In genomic region chr19:19900574-19901444, GRCh38 we compare ENCODE assay signal across 8 cellular contexts. TPM values are rescaled to one million over a fixed set of nuclear protein-coding genes. Genes with fewer than 3 reads are reported as not detected.
A peak's percentile ranks its signal among the peaks of the same experiment; 100 is the strongest.
DNase-seq lines count a peak whose midpoint lies in the region; ATAC-seq and TF ChIP-seq lines count a peak whose summit lies in the region.

Gene ZNF93, plus strand, starts transcription at chr19:19900946. Its CDS starts 143 bp downstream, at chr19:19901089.

- H3K27ac ChIP-seq in SK-N-SH (ENCODE audit: low read depth in 2 of 2, low read length in 1 of 2) (peak within 1 kb of the TSS; percentile 80 to 86), temporal lobe (ENCODE audit: low read depth, low read length) (no peak within 1 kb of the TSS)

- 0 out of 2 replicates have a peak, but pooled peaks cover 3% of the 10 kb centered on the region for H3F3A ChIP-seq in Loucy (ENCODE audit: low read depth)
- H3F3A ChIP-seq in SK-N-SH (replicated peaks; ENCODE audit: insufficient read depth) = peaks cover 20% of the 10 kb centered on the region

- H3K4me3 ChIP-seq in Loucy (ENCODE audit: low read length, poor library complexity, severe bottlenecking) (peak within 1 kb of the TSS; percentile 88), SK-N-SH (ENCODE audit: low read depth in 2 of 2, low read length in 1 of 2) (peak within 1 kb of the TSS; percentile 61 to 90)

- H3K4me2 ChIP-seq in Loucy (ENCODE audit: low read depth, low read length, poor library complexity, severe bottlenecking) = peak within 1 kb of the TSS; percentile 91
- peak within 1 kb of the TSS; percentile 83 for H3K4me2 ChIP-seq in SK-N-SH

- peaks cover 74% of the 10 kb centered on the region for H3K36me3 Mint-ChIP-seq in activated naive CD8-positive, alpha-beta T cell treated with anti-CD3 and anti-CD28 coated beads, Interleukin-2, amount 10 ng/mL, durations not matched to agents 7 days and 5 days
- peaks cover 33% of the 10 kb centered on the region for H3K36me3 Mint-ChIP-seq in glutamatergic neuron (ENCODE audit: unreplicated experiment)

- TF ChIP-seq CTCF in Loucy (conservative IDR thresholded peaks at IDR 0.05; ENCODE audit: low read length) = no peak
- no peak for TF ChIP-seq CTCF in SK-N-SH (IDR thresholded peaks at IDR 0.05)
- TF ChIP-seq CTCF in glutamatergic neuron (IDR thresholded peaks at IDR 0.05; ENCODE audit: partially characterized antibody, unreplicated experiment) = no peak
- no peak for TF ChIP-seq CTCF in omental fat pad (IDR thresholded peaks at IDR 0.05)

- H2AFZ ChIP-seq in Loucy (ENCODE audit: low read length) (peak within 1 kb of the TSS; percentile 76), SK-N-SH (ENCODE audit: low read depth) (peak within 1 kb of the TSS; percentile 94)

- H3K4me1 ChIP-seq in Loucy (ENCODE audit: insufficient read depth, low read length, poor library complexity, severe bottlenecking) (peaks cover 40% of the 10 kb centered on the region), SK-N-SH (ENCODE audit: control insufficient read depth in 1 of 2, insufficient read depth in 2 of 2, low read depth in 1 of 2, low read length in 1 of 2) (no peaks in the 10 kb centered on the region; a peak in 1 of 4 replicates)

- H3K27ac Mint-ChIP-seq in activated naive CD8-positive, alpha-beta T cell treated with anti-CD3 and anti-CD28 coated beads, Interleukin-2, amount 10 ng/mL, durations not matched to agents 7 days and 5 days = peak within 1 kb of the TSS; percentile 93
- peak within 1 kb of the TSS; percentile 100 for H3K27ac Mint-ChIP-seq in glutamatergic neuron (ENCODE audit: unreplicated experiment)

- H3K79me2 ChIP-seq in Loucy (ENCODE audit: insufficient read depth, low read length) = peaks cover 50% of the 10 kb centered on the region
- peaks cover 42% of the 10 kb centered on the region for H3K79me2 ChIP-seq in SK-N-SH (ENCODE audit: insufficient read depth)

- H3K4me1 Mint-ChIP-seq in activated naive CD8-positive, alpha-beta T cell treated with anti-CD3 and anti-CD28 coated beads, Interleukin-2, amount 10 ng/mL, durations not matched to agents 7 days and 5 days = peaks cover 25% of the 10 kb centered on the region
- H3K4me1 Mint-ChIP-seq in glutamatergic neuron (ENCODE audit: low read depth, unreplicated experiment) = peaks cover 31% of the 10 kb centered on the region

- CTCF ChIA-PET in SK-N-SH (lab: Yijun Ruan, JAX) = interaction anchor here (0.6 kb wide), 1 partner anchor 328 kb away, joined by 3 read pairs; no protein-coding TSS in a partner anchor

- H3K9me2 ChIP-seq in Loucy (replicated peaks; ENCODE audit: low read depth, low read length) (no peaks in the 10 kb centered on the region), SK-N-SH (no peaks in the 10 kb centered on the region)

- H3K27me3 ChIP-seq in Loucy (ENCODE audit: insufficient read depth, low read length, poor library complexity, severe bottlenecking) = no peaks in the 10 kb centered on the region
- H3K27me3 ChIP-seq in SK-N-SH (ENCODE audit: insufficient read depth) = no peaks in the 10 kb centered on the region

- H3K4me3 Mint-ChIP-seq in activated naive CD8-positive, alpha-beta T cell treated with anti-CD3 and anti-CD28 coated beads, Interleukin-2, amount 10 ng/mL, durations not matched to agents 7 days and 5 days = peak within 1 kb of the TSS; percentile 93
- peak within 1 kb of the TSS; percentile 98 for H3K4me3 Mint-ChIP-seq in glutamatergic neuron (ENCODE audit: unreplicated experiment)

- 1% methylated on average over 30 of the region's 38 CpGs for WGBS in SK-N-SH (ENCODE audit: low lambda C conversion rate)

- DNase-seq in DMS79 (lab: John Stamatoyannopoulos, UW) (peak; percentile 98), SK-N-SH (peak; percentile 84), glutamatergic neuron (peak; percentile 92), omental fat pad (ENCODE audit: low spot score) (peak; percentile 93)
- peak; percentile 83 for DNase-seq in activated naive CD8-positive, alpha-beta T cell treated with anti-CD3 and anti-CD28 coated beads, Interleukin-2, amount 10 ng/mL, durations not matched to agents 7 days and 5 days

- peaks cover 39% of the 10 kb centered on the region for H4K20me1 ChIP-seq in Loucy (ENCODE audit: insufficient read depth, low read length, poor library complexity, severe bottlenecking)
- no peaks in the 10 kb centered on the region for H4K20me1 ChIP-seq in SK-N-SH (ENCODE audit: insufficient read depth)

- no peaks in the 10 kb centered on the region for H3K27me3 Mint-ChIP-seq in activated naive CD8-positive, alpha-beta T cell treated with anti-CD3 and anti-CD28 coated beads, Interleukin-2, amount 10 ng/mL, durations not matched to agents 7 days and 5 days
- peaks cover 17% of the 10 kb centered on the region for H3K27me3 Mint-ChIP-seq in glutamatergic neuron (ENCODE audit: unreplicated experiment)

- POLR2A ChIA-PET in SK-N-SH (lab: Yijun Ruan, JAX) = interaction anchor here (1.1 to 2.4 kb wide), 5 partner anchors 11 to 665 kb away, joined by 3 to 29 read pairs (median 6); partner anchors contain the start of genes ZNF253, ZNF506 and ZNF737
- POLR2A ChIA-PET in activated naive CD8-positive, alpha-beta T cell treated with anti-CD3 and anti-CD28 coated beads, Interleukin-2, amount 10 ng/mL, durations not matched to agents 7 days and 5 days (lab: Charles Lee) = interaction anchor here (0.9 to 4.1 kb wide), 24 partner anchors 11 to 761 kb away, joined by 3 to 62 read pairs (median 4); partner anchors contain the start of genes ATP13A1, ZNF101, ZNF14 and ZNF253

- no peak for TF ChIP-seq EP300 in SK-N-SH (IDR thresholded peaks at IDR 0.05; ENCODE audit: borderline replicate concordance in 1 of 2, low read depth in 1 of 2, low read length in 1 of 2)

- H3K9me3 ChIP-seq in Loucy (ENCODE audit: insufficient read depth, low read depth, low read length) (no peaks in the 10 kb centered on the region), SK-N-SH (peaks cover 3% of the 10 kb centered on the region; the same call in 1 of the 2 replicates)

- no peak for TF ChIP-seq RAD21 in SK-N-SH (IDR thresholded peaks at IDR 0.05; ENCODE audit: low read length)

- H3K9ac ChIP-seq in Loucy (ENCODE audit: low read depth, low read length, poor library complexity, severe bottlenecking) (peak within 1 kb of the TSS; percentile 91), SK-N-SH (peak within 1 kb of the TSS; percentile 85)

- no peaks in the 10 kb centered on the region for H3K36me3 ChIP-seq in Loucy (ENCODE audit: insufficient read depth, low read length)
- H3K36me3 ChIP-seq in SK-N-SH (replicated peaks in 1 of 2; ENCODE audit: control insufficient read depth in 1 of 2, insufficient read depth in 2 of 2, low read length in 1 of 2) = peaks cover 0 to 11% of the 10 kb centered on the region in 2 experiments

- ATAC-seq in GM21786 (IDR thresholded peaks at IDR 0.05; ENCODE audit: unreplicated experiment) (peak; percentile 96), omental fat pad (ENCODE audit: low FRiP score) (peak; percentile 97)
- ATAC-seq in activated naive CD8-positive, alpha-beta T cell treated with anti-CD3 and anti-CD28 coated beads, Interleukin-2, amount 10 ng/mL, durations not matched to agents 7 days and 5 days (ENCODE audit: low read depth) = peak; percentile 96

- H3K9me3 Mint-ChIP-seq in activated naive CD8-positive, alpha-beta T cell treated with anti-CD3 and anti-CD28 coated beads, Interleukin-2, amount 10 ng/mL, durations not matched to agents 7 days and 5 days = peaks cover 48% of the 10 kb centered on the region
- peaks cover 34% of the 10 kb centered on the region for H3K9me3 Mint-ChIP-seq in glutamatergic neuron (ENCODE audit: unreplicated experiment)

TF ChIP-seq in SK-N-SH, 30 proteins besides CTCF, POLR2A, EP300 and RAD21 (continues in another document):
- no peak for TF ChIP-seq ELF1 (IDR thresholded peaks at IDR 0.05)
- no peak for TF ChIP-seq ZBTB33 (IDR thresholded peaks at IDR 0.05; ENCODE audit: borderline replicate concordance, low read depth)
- no peak for TF ChIP-seq GATA2 (CRISPR knock-in tag; IDR thresholded peaks at IDR 0.05)
- TF ChIP-seq, protein P1, sequence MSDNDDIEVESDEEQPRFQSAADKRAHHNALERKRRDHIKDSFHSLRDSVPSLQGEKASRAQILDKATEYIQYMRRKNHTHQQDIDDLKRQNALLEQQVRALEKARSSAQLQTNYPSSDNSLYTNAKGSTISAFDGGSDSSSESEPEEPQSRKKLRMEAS (IDR thresholded peaks at IDR 0.05; ENCODE audit: low read depth) = no peak; the same call in 1 of the 2 replicates
- peak; percentile 93 for TF ChIP-seq MXI1 (IDR thresholded peaks at IDR 0.05; ENCODE audit: low read depth, low read length)
- no peak for TF ChIP-seq NFIC (IDR thresholded peaks at IDR 0.05; ENCODE audit: borderline replicate concordance)
- no peak for TF ChIP-seq GABPA (IDR thresholded peaks at IDR 0.05; ENCODE audit: low read depth)
- peak; percentile 75 for TF ChIP-seq YY1 (IDR thresholded peaks at IDR 0.05; ENCODE audit: low read depth)
- TF ChIP-seq RXRA (IDR thresholded peaks at IDR 0.05; ENCODE audit: borderline replicate concordance, low read depth) = no peak

RNA-seq across cellular contexts. Expression of gene ZNF93, which starts in this region (rescaled TPM):
- polyA plus RNA-seq in SK-N-SH (2012; rRNA removed) = 4.3 and 6.7 TPM in 2 replicates
- 5.8 and 6.2 TPM in 2 replicates for polyA plus RNA-seq in SK-N-SH (2012; cell fraction: cytosol; rRNA removed)
- 5.3 and 8.7 TPM in 2 replicates for polyA plus RNA-seq in SK-N-SH (2012; cell fraction: nucleus; rRNA removed)
- total RNA-seq in activated naive CD8-positive, alpha-beta T cell treated with anti-CD3 and anti-CD28 coated beads, Interleukin-2, amount 10 ng/mL, durations not matched to agents 7 days and 5 days = 10 to 100 TPM; 20.3 to 22.2 TPM
- total RNA-seq in glutamatergic neuron (ENCODE audit: unreplicated experiment) (50.1 TPM), omental fat pad (1 to 10 TPM; 1.9 to 6.9 (median 4.0) TPM), temporal lobe (19.2 TPM)
